Comparison of ENCODE assay signal across 1 cellular context in the genomic region with DNA sequence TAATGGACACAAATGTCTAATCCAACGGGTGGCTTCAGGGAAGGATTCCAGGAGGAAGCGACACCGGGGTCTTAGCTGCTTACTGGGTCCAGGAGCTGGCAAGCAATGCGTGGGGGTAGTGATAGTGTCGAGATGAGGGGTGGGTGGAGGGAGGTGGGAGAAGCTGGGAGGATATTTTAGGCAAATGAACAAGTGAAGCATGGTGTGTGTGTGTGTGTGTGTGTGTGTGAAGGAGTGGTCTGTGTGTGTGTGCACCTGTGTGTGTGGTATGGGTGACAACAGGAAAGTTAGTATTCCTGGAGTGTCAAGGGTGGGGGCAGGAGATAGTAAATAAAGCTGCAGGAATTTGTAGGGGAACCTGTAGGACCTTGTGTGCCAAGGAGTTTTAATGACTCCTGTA.
TF ChIP-seq lines count a peak whose summit lies in the region.

No MANE protein-coding gene starts in this region.

TF ChIP-seq in GM23338, 12 proteins besides CTCF, POLR2A, EP300 and RAD21 (continued from another document):
- TF ChIP-seq, protein P1, sequence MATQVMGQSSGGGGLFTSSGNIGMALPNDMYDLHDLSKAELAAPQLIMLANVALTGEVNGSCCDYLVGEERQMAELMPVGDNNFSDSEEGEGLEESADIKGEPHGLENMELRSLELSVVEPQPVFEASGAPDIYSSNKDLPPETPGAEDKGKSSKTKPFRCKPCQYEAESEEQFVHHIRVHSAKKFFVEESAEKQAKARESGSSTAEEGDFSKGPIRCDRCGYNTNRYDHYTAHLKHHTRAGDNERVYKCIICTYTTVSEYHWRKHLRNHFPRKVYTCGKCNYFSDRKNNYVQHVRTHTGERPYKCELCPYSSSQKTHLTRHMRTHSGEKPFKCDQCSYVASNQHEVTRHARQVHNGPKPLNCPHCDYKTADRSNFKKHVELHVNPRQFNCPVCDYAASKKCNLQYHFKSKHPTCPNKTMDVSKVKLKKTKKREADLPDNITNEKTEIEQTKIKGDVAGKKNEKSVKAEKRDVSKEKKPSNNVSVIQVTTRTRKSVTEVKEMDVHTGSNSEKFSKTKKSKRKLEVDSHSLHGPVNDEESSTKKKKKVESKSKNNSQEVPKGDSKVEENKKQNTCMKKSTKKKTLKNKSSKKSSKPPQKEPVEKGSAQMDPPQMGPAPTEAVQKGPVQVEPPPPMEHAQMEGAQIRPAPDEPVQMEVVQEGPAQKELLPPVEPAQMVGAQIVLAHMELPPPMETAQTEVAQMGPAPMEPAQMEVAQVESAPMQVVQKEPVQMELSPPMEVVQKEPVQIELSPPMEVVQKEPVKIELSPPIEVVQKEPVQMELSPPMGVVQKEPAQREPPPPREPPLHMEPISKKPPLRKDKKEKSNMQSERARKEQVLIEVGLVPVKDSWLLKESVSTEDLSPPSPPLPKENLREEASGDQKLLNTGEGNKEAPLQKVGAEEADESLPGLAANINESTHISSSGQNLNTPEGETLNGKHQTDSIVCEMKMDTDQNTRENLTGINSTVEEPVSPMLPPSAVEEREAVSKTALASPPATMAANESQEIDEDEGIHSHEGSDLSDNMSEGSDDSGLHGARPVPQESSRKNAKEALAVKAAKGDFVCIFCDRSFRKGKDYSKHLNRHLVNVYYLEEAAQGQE (IDR thresholded peaks at IDR 0.05; ENCODE audit: unreplicated experiment), result no peak
- no peak for TF ChIP-seq NANOG (IDR thresholded peaks at IDR 0.05; ENCODE audit: borderline replicate concordance)
